Comparison of ENCODE assay signal across 8 cellular contexts in the genomic region with DNA sequence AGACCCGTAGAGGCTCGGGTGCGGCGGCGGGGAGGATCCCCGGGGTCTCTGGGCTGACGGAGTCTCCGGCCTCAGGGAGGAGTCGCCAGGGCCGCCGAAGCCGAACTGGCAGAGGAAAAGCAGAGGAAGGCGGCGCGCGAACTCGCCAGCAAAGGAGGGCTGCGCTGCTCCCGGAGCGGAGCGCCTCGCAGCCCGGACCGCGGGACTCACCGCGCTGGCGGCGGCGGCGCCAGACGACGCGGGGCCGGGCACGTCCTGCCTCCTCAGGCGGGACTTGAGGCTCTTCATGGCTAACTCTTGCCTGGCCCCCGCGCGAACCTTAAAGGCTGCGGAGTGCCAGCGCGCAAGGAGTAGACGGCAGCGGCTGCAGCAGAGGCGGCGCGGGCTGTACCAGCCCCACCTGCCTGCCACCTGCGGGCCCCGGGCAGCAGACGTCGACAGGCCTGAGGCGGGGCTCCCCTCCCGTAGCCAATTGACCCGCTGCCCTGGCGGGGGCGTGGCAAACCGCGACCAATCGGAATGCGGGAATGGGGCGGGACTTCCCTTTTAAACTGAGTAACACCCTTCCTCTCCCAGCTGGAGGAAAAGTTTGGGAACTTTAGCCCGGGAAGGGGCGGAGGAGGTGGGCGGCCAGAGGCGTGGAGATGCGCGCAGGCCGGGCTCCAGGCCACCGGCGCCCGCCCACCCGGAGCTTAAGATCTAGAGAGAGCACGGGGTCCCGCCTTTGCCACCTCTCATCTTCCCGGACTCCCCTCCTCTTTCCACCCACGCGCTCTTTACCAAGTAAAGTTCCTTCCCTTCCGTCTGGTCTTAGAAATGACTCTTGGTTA. TPM values are rescaled to one million over a fixed set of nuclear protein-coding genes. Genes with fewer than 3 reads are reported as not detected.
DNase-seq lines count a peak whose midpoint lies in the region; ATAC-seq and TF ChIP-seq lines count a peak whose summit lies in the region.

Gene UACA (minus strand): TSS at position 439 of the 830 bp plus-strand sequence. CDS start 151 bp downstream, at position 288.

- under 1% methylated on average over 25 of the region's 79 CpGs for WGBS in esophagus muscularis mucosa

- TF ChIP-seq CTCF in PC-3 (conservative IDR thresholded peaks at IDR 0.05; ENCODE audit: low read depth, low read length) (no peak), esophagus muscularis mucosa (IDR thresholded peaks at IDR 0.05) (peak in 1 of 3 experiments; percentile 7)

- H3K9ac ChIP-seq in HUES6 (ENCODE audit: low read length) (peak within 1 kb of the TSS; percentile 82), PC-3 (ENCODE audit: low read length) (peak within 1 kb of the TSS; percentile 92), mucosa of rectum (ENCODE audit: low read depth in 1 of 2, low read length in 2 of 2) (peak within 1 kb of the TSS; percentile 88 to 99)

- peaks cover 22% of the 10 kb centered on the region for H3K4me1 ChIP-seq in CD4-positive, alpha-beta memory T cell (ENCODE audit: insufficient read depth, low read length)
- H3K4me1 ChIP-seq in HUES6 (ENCODE audit: control insufficient read depth, insufficient read depth, low read length): peaks cover 25% of the 10 kb centered on the region
- H3K4me1 ChIP-seq in PC-3 (ENCODE audit: insufficient read depth, low read length): peaks cover 16% of the 10 kb centered on the region
- H3K4me1 ChIP-seq in esophagus muscularis mucosa: peaks cover 21 to 37% (median 25%) of the 10 kb centered on the region in 4 donors
- H3K4me1 ChIP-seq in mucosa of rectum (ENCODE audit: control insufficient read depth in 2 of 2, insufficient read depth in 2 of 2, low read length in 2 of 2): peaks cover 9 to 13% of the 10 kb centered on the region in 2 donors

- H2AFZ ChIP-seq in PC-3 (ENCODE audit: low read length): peak within 1 kb of the TSS; percentile 89

- no peaks in the 10 kb centered on the region for H3K9me3 ChIP-seq in CD4-positive, alpha-beta memory T cell (ENCODE audit: control insufficient read depth in 1 of 2, low read length in 2 of 2)
- H3K9me3 ChIP-seq in HUES6 (ENCODE audit: control insufficient read depth, insufficient read depth, low read depth, low read length) (no peaks in the 10 kb centered on the region), PC-3 (ENCODE audit: low read length) (no peaks in the 10 kb centered on the region), esophagus muscularis mucosa (no peaks in the 10 kb centered on the region), mucosa of rectum (ENCODE audit: control insufficient read depth in 2 of 2, low read length in 2 of 2) (no peaks in the 10 kb centered on the region)

- no peaks in the 10 kb centered on the region for H3K36me3 Mint-ChIP-seq in CD4-positive, alpha-beta memory T cell
- no peaks in the 10 kb centered on the region for H3K36me3 Mint-ChIP-seq in activated T-helper 1 cell treated with anti-CD3 and anti-CD28 coated beads, Interleukin-12 subunit alpha, Interleukin-12 subunit beta, Interleukin-2, Interleukin-4 antibody, amounts not matched to agents 30 ng/mL and 10 ng/mL and 1 ng/mL, durations not matched to agents 14 hours and 24 hours and 36 hours (ENCODE audit: low read depth)

- ATAC-seq in GM21390 (IDR thresholded peaks at IDR 0.05; ENCODE audit: unreplicated experiment): peak; percentile 95
- ATAC-seq in PC-3: peak; percentile 88

- no peaks in the 10 kb centered on the region for H3K9me2 ChIP-seq in PC-3 (replicated peaks; ENCODE audit: low read length)

- peaks cover 8% of the 10 kb centered on the region for H4K20me1 ChIP-seq in PC-3 (ENCODE audit: low read length)

- H3K27ac Mint-ChIP-seq in CD4-positive, alpha-beta memory T cell: peak within 1 kb of the TSS in 3 of 7 donors; percentile 25 to 66 (median 25)
- H3K27ac Mint-ChIP-seq in activated T-helper 1 cell treated with anti-CD3 and anti-CD28 coated beads, Interleukin-12 subunit alpha, Interleukin-12 subunit beta, Interleukin-2, Interleukin-4 antibody, amounts not matched to agents 30 ng/mL and 10 ng/mL and 1 ng/mL, durations not matched to agents 14 hours and 24 hours and 36 hours: peak within 1 kb of the TSS; percentile 4

- H3K27me3 ChIP-seq in CD4-positive, alpha-beta memory T cell (ENCODE audit: insufficient read depth, low read length): peaks cover 36% of the 10 kb centered on the region
- H3K27me3 ChIP-seq in HUES6 (ENCODE audit: control insufficient read depth, insufficient read depth, low read length) (peaks cover 4% of the 10 kb centered on the region; the same call in 1 of the 2 replicates), PC-3 (ENCODE audit: low read length) (no peaks in the 10 kb centered on the region), esophagus muscularis mucosa (no peaks in the 10 kb centered on the region), mucosa of rectum (ENCODE audit: control insufficient read depth in 2 of 2, insufficient read depth in 2 of 2, low read length in 2 of 2) (peaks cover 2 to 4% of the 10 kb centered on the region in 2 donors)

- DNase-seq in CD4-positive, alpha-beta memory T cell: peak; percentile 46 to 63 (median 59)
- DNase-seq in PC-3: peak; percentile 98
- DNase-seq in activated T-helper 1 cell treated with anti-CD3 and anti-CD28 coated beads, Interleukin-12 subunit alpha, Interleukin-12 subunit beta, Interleukin-2, Interleukin-4 antibody, amounts not matched to agents 30 ng/mL and 10 ng/mL and 1 ng/mL, durations not matched to agents 14 hours and 24 hours and 36 hours (ENCODE audit: low spot score): peak; percentile 67
- DNase-seq in esophagus muscularis mucosa (ENCODE audit: extremely low spot score): peak; percentile 99
- DNase-seq in stimulated activated CD8-positive, alpha-beta memory T cell treated with anti-CD3 and anti-CD28 coated beads, Interleukin-4, amount 100 ng/mL, for 24 hours (ENCODE audit: low read depth): peak; percentile 68

- TF ChIP-seq POLR2A in esophagus muscularis mucosa (IDR thresholded peaks at IDR 0.05; ENCODE audit: low read depth): peak; percentile 89

- BruUV-seq in PC-3 (replicated peaks; lab: Mats Ljungman, UMichigan): no TSS peak

- intact Hi-C loops in CD4-positive, alpha-beta memory T cell (cut with micrococcal nuclease): no loop called here
- intact Hi-C loops in PC-3 (cut with micrococcal nuclease): loop anchor here (2.0 to 10.0 kb wide), 3 partner anchors 34 to 111 kb away; no protein-coding TSS in a partner anchor
- intact Hi-C loops in activated T-helper 1 cell treated with anti-CD3 and anti-CD28 coated beads, Interleukin-12 subunit alpha, Interleukin-12 subunit beta, Interleukin-2, Interleukin-4 antibody, amounts not matched to agents 30 ng/mL and 10 ng/mL and 1 ng/mL, durations not matched to agents 14 hours and 24 hours and 36 hours (cut with micrococcal nuclease): no loop called here
- intact Hi-C loops in esophagus muscularis mucosa (cut with DNase I): loop anchor here (5.0 to 10.0 kb wide), 2 partner anchors 49 to 79 kb away; no protein-coding TSS in a partner anchor

- no peak within 1 kb of the TSS for H3K27ac ChIP-seq in CD4-positive, alpha-beta memory T cell (ENCODE audit: low read depth, low read length)
- H3K27ac ChIP-seq in HUES6 (ENCODE audit: low read depth, low read length) (peak within 1 kb of the TSS; percentile 43; the same call in 1 of the 2 replicates), PC-3 (ENCODE audit: low read length) (peak within 1 kb of the TSS; percentile 80), esophagus muscularis mucosa (replicated peaks in 1 of 4) (peak within 1 kb of the TSS; percentile 90 to 97 (median 96)), mucosa of rectum (ENCODE audit: low read depth in 2 of 2, low read length in 2 of 2) (peak within 1 kb of the TSS; percentile 95 to 97)

- peaks cover 29 to 49% of the 10 kb centered on the region in 2 donors for H3K27me3 Mint-ChIP-seq in CD4-positive, alpha-beta memory T cell
- H3K27me3 Mint-ChIP-seq in activated T-helper 1 cell treated with anti-CD3 and anti-CD28 coated beads, Interleukin-12 subunit alpha, Interleukin-12 subunit beta, Interleukin-2, Interleukin-4 antibody, amounts not matched to agents 30 ng/mL and 10 ng/mL and 1 ng/mL, durations not matched to agents 14 hours and 24 hours and 36 hours (ENCODE audit: insufficient read depth): peaks cover 52% of the 10 kb centered on the region

- H3K36me3 ChIP-seq in CD4-positive, alpha-beta memory T cell (ENCODE audit: insufficient read depth, low read length): no peaks in the 10 kb centered on the region
- H3K36me3 ChIP-seq in HUES6 (ENCODE audit: control insufficient read depth, insufficient read depth, low read length) (no peaks in the 10 kb centered on the region), PC-3 (ENCODE audit: low read depth, low read length) (no peaks in the 10 kb centered on the region; the same call in 1 of the 2 replicates), esophagus muscularis mucosa (no peaks in the 10 kb centered on the region), mucosa of rectum (ENCODE audit: control insufficient read depth in 2 of 2, insufficient read depth in 2 of 2, low read length in 2 of 2) (no peaks in the 10 kb centered on the region)

- POLR2A ChIA-PET in CD4-positive, alpha-beta memory T cell (lab: Charles Lee; ENCODE audit: partially characterized antibody): no interaction called here
- POLR2A ChIA-PET in PC-3 (lab: Charles Lee; ENCODE audit: unreplicated experiment): no interaction called here

- no peak for TF ChIP-seq EP300 in esophagus muscularis mucosa (IDR thresholded peaks at IDR 0.05)

- peaks cover 8 to 19% (median 16%) of the 10 kb centered on the region in 4 donors for H3K4me1 Mint-ChIP-seq in CD4-positive, alpha-beta memory T cell
- H3K4me1 Mint-ChIP-seq in activated T-helper 1 cell treated with anti-CD3 and anti-CD28 coated beads, Interleukin-12 subunit alpha, Interleukin-12 subunit beta, Interleukin-2, Interleukin-4 antibody, amounts not matched to agents 30 ng/mL and 10 ng/mL and 1 ng/mL, durations not matched to agents 14 hours and 24 hours and 36 hours (ENCODE audit: low read depth): peaks cover 26% of the 10 kb centered on the region

- no peaks in the 10 kb centered on the region for H3F3A ChIP-seq in PC-3 (ENCODE audit: low read length, unreplicated experiment)

- peak within 1 kb of the TSS; percentile 95 for H3K4me2 ChIP-seq in PC-3 (ENCODE audit: low read length)

- CTCF ChIA-PET in CD4-positive, alpha-beta memory T cell (lab: Charles Lee; ENCODE audit: partially characterized antibody): no interaction called here
- CTCF ChIA-PET in PC-3 (lab: Charles Lee): interaction anchor here (0.6 to 1.0 kb wide), 2 partner anchors 50 to 84 kb away, joined by 4 to 5 read pairs; no protein-coding TSS in a partner anchor

- peak within 1 kb of the TSS; percentile 79 to 93 (median 87) for H3K4me3 Mint-ChIP-seq in CD4-positive, alpha-beta memory T cell
- peak within 1 kb of the TSS; percentile 79 for H3K4me3 Mint-ChIP-seq in activated T-helper 1 cell treated with anti-CD3 and anti-CD28 coated beads, Interleukin-12 subunit alpha, Interleukin-12 subunit beta, Interleukin-2, Interleukin-4 antibody, amounts not matched to agents 30 ng/mL and 10 ng/mL and 1 ng/mL, durations not matched to agents 14 hours and 24 hours and 36 hours

- peak within 1 kb of the TSS in 1 of 2 donors; percentile 48 for H3K4me3 ChIP-seq in CD4-positive, alpha-beta memory T cell (ENCODE audit: low read length in 2 of 2)
- H3K4me3 ChIP-seq in HUES6 (ENCODE audit: low read depth, low read length) (peak within 1 kb of the TSS; percentile 90), PC-3 (ENCODE audit: low read length) (peak within 1 kb of the TSS; percentile 97), esophagus muscularis mucosa (peak within 1 kb of the TSS; percentile 75 to 97 (median 91)), mucosa of rectum (ENCODE audit: low read length in 2 of 2) (peak within 1 kb of the TSS; percentile 84 to 90)

- peaks cover 0 to 2% (median 0%) of the 10 kb centered on the region in 8 donors for H3K9me3 Mint-ChIP-seq in CD4-positive, alpha-beta memory T cell
- H3K9me3 Mint-ChIP-seq in activated T-helper 1 cell treated with anti-CD3 and anti-CD28 coated beads, Interleukin-12 subunit alpha, Interleukin-12 subunit beta, Interleukin-2, Interleukin-4 antibody, amounts not matched to agents 30 ng/mL and 10 ng/mL and 1 ng/mL, durations not matched to agents 14 hours and 24 hours and 36 hours: no peaks in the 10 kb centered on the region

- H3K79me2 ChIP-seq in PC-3 (ENCODE audit: low read length): peaks cover 49% of the 10 kb centered on the region

RNA-seq across cellular contexts. Expression of gene UACA, which starts in this region (rescaled TPM):
- total RNA-seq in CD4-positive, alpha-beta memory T cell: under 1 TPM; 0.15 to 0.28 TPM
- polyA plus RNA-seq in CD4-positive, alpha-beta memory T cell: under 1 TPM in 1 of 2 donors, not detected in 1; 0.40 TPM
- 21.7 and 26.7 TPM in 2 replicates for total RNA-seq in PC-3 (2014; rRNA removed)
- total RNA-seq in activated T-helper 1 cell treated with anti-CD3 and anti-CD28 coated beads, Interleukin-12 subunit alpha, Interleukin-12 subunit beta, Interleukin-2, Interleukin-4 antibody, amounts not matched to agents 30 ng/mL and 10 ng/mL and 1 ng/mL, durations not matched to agents 14 hours and 24 hours and 36 hours: 0.57 and 1.2 TPM in 2 replicates
- total RNA-seq in esophagus muscularis mucosa: 10 to 100 TPM; 23.9 to 40.7 (median 28.9) TPM

Comparison
In these comparisons a context has a peak if more than half of its experiments do, and no peak if none do; other contexts are left out.
1. RNA of gene UACA (total RNA-seq): 23.9 to 40.7 TPM in esophagus muscularis mucosa and 21.7 to 26.7 TPM in PC-3; 0.57 to 1.2 TPM in activated T-helper 1 cell treated with anti-CD3 and anti-CD28 coated beads, Interleukin-12 subunit alpha, Interleukin-12 subunit beta, Interleukin-2, Interleukin-4 antibody, amounts not matched to agents 30 ng/mL and 10 ng/mL and 1 ng/mL, durations not matched to agents 14 hours and 24 hours and 36 hours and 0.15 to 0.28 TPM in CD4-positive, alpha-beta memory T cell; every median in the first group is over 10 times any median in the second.
2. Peak in DNase-seq in CD4-positive, alpha-beta memory T cell; RNA of the gene not detected or under 1 TPM.
3. intact Hi-C loops: an anchor here in PC-3 (2.0 to 10.0 kb wide) and esophagus muscularis mucosa (5.0 to 10.0 kb wide); none called in CD4-positive, alpha-beta memory T cell and activated T-helper 1 cell treated with anti-CD3 and anti-CD28 coated beads, Interleukin-12 subunit alpha, Interleukin-12 subunit beta, Interleukin-2, Interleukin-4 antibody, amounts not matched to agents 30 ng/mL and 10 ng/mL and 1 ng/mL, durations not matched to agents 14 hours and 24 hours and 36 hours.
4. Peak in every context shown above with its lines, with median percentiles within 50 percentile points of each other: DNase-seq and H3K9ac ChIP-seq.